In genomic region chr19:38559428-38560401, GRCh38 we compare ENCODE assay signal across 8 cellular contexts. TPM values are rescaled to one million over a fixed set of nuclear protein-coding genes. Genes with fewer than 3 reads are reported as not detected.
DNase-seq lines count a peak whose midpoint lies in the region; ATAC-seq and TF ChIP-seq lines count a peak whose summit lies in the region.

No MANE protein-coding gene starts in this region.

- H3K36me3 ChIP-seq in H7 (replicated peaks; ENCODE audit: control insufficient read depth, insufficient read depth, low read length) = peaks cover 5% of the 10 kb centered on the region

- peak; percentile 72 for ATAC-seq in HG03175 (IDR thresholded peaks at IDR 0.05; ENCODE audit: unreplicated experiment)
- ATAC-seq in stimulated activated naive CD8-positive, alpha-beta T cell treated with anti-CD3 and anti-CD28 coated beads, Interleukin-15, Interleukin-2, amounts not matched to agents 100 U/mL and 50 U/mL, for 24 hours = peak; percentile 81

- in situ Hi-C loops in G401 (cut with HindIII; ENCODE audit: low sequenced_read_pairs) = no loop called here

- no peaks in the 10 kb centered on the region for H3K27me3 ChIP-seq in H7 (ENCODE audit: control insufficient read depth, insufficient read depth, low read length)

- DNase-seq in AG10803 (ENCODE audit: low read depth) = peak; percentile 2
- peak; percentile 43 for DNase-seq in GM19240 (ENCODE audit: insufficient read length, low spot score)
- peak; percentile 27 for DNase-seq in activated gamma-delta T cell treated with anti-CD3 and anti-CD28 coated beads, Interleukin-2, amount 50 U/mL, for 16 hours (ENCODE audit: low read depth)
- peak; percentile 21 for DNase-seq in stimulated activated naive CD8-positive, alpha-beta T cell treated with anti-CD3 and anti-CD28 coated beads, Interleukin-15, Interleukin-2, amounts not matched to agents 100 U/mL and 50 U/mL, for 24 hours
- DNase-seq in G401 (ENCODE audit: low spot score) = no peak
- no peak for DNase-seq in H7
- DNase-seq in GDM1 (lab: John Stamatoyannopoulos, UW) = no peak

- no peak for TF ChIP-seq CTCF in AG10803 (conservative IDR thresholded peaks at IDR 0.05; ENCODE audit: low read length)

- H3K4me3 ChIP-seq in AG10803 (ENCODE audit: low read length) = no peak overlapping the region
- H3K4me3 ChIP-seq in H7 (ENCODE audit: insufficient read depth, low read depth, low read length) = no peak overlapping the region

RNA-seq across cellular contexts. Expression of gene MAP4K1, which starts 58.0 kb away (rescaled TPM):
- 0.62 TPM in 1 of 2 replicates, not detected in the other for total RNA-seq in G401 (2014; rRNA removed; shearing (Covaris generic))
- total RNA-seq in H7 (2014; rRNA removed; shearing (Covaris generic)) = 8.2 and 13.7 TPM in 2 replicates

RNA-seq across cellular contexts. Expression of gene EIF3K, which starts 59.3 kb away (rescaled TPM):
- 451 and 515 TPM in 2 replicates for total RNA-seq in G401 (2014; rRNA removed; shearing (Covaris generic))
- total RNA-seq in H7 (2014; rRNA removed; shearing (Covaris generic)) = 408 and 422 TPM in 2 replicates

Comparison
In these comparisons a context has a peak if more than half of its experiments do, and no peak if none do; other contexts are left out.
1. DNase-seq: peak in AG10803 (single experiment), GM19240 (single experiment), activated gamma-delta T cell treated with anti-CD3 and anti-CD28 coated beads, Interleukin-2, amount 50 U/mL, for 16 hours (single experiment) and stimulated activated naive CD8-positive, alpha-beta T cell treated with anti-CD3 and anti-CD28 coated beads, Interleukin-15, Interleukin-2, amounts not matched to agents 100 U/mL and 50 U/mL, for 24 hours (single experiment); none in G401 (single experiment), H7 (single experiment) and GDM1 (single experiment).